In the genomic region with DNA sequence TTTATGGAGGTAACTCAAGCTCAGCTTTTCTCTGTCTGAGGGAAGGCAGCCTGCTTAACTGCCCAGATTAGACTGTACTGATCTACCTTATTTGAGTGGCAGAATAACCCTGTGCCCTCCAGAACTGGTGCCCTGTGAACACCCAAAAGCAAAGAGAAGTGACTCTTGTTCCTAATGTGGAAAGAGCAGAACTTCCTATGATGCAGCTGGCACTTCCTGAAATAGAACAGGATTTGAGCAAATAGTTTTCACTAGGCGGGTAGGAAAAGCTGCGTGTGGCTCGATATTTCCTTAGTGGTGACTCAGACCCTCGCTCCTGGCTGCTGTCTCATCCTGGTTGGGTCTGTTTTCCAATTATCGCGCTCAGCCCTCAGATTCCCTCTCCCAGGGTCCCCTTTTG, we compare ENCODE assay signal across 8 cellular contexts.
DNase-seq lines count a peak whose midpoint lies in the region; ATAC-seq and TF ChIP-seq lines count a peak whose summit lies in the region.

No MANE protein-coding gene starts in this region.

- no peaks in the 10 kb centered on the region for H4K20me1 ChIP-seq in BLaER1

- TF ChIP-seq CTCF in fibroblast of pulmonary artery (IDR thresholded peaks at IDR 0.05; ENCODE audit: low read length, missing control alignments) (no peak), transverse colon (IDR thresholded peaks at IDR 0.05) (no peak)

- in situ Hi-C loops in transverse colon (cut with MboI; ENCODE audit: low pct_ligation_motif_present in 1 of 4, low pct_unique_long_range_greater_than_20kb in 1 of 4, low sequenced_read_pairs in 3 of 4) = loop anchor here in 1 of 4 donors (25.0 kb wide), 1 partner anchor 161 kb away; no protein-coding TSS in a partner anchor

- H3K4me1 ChIP-seq in BLaER1 (no peaks in the 10 kb centered on the region), trophoblast cell (ENCODE audit: control insufficient read depth in 1 of 2, insufficient read depth in 2 of 2, low read length in 2 of 2) (peaks cover 5 to 8% of the 10 kb centered on the region in 2 experiments), transverse colon (peaks cover 5 to 34% (median 11%) of the 10 kb centered on the region in 4 donors)

- H3K18ac ChIP-seq in trophoblast cell (ENCODE audit: low read length) = no peak overlapping the region

- H2BK5ac ChIP-seq in trophoblast cell (ENCODE audit: low read depth, low read length, poor library complexity) = no peak overlapping the region

- H2AK5ac ChIP-seq in trophoblast cell (ENCODE audit: low read length) = no peak overlapping the region

- H4K12ac ChIP-seq in trophoblast cell (ENCODE audit: low read depth, low read length) = no peak overlapping the region

- H3K27me3 ChIP-seq in BLaER1 (no peaks in the 10 kb centered on the region), trophoblast cell (ENCODE audit: insufficient read depth, low read length) (no peaks in the 10 kb centered on the region), transverse colon (no peaks in the 10 kb centered on the region)

- no peak overlapping the region for H3K14ac ChIP-seq in trophoblast cell (ENCODE audit: low read length)

- H4K8ac ChIP-seq in trophoblast cell (ENCODE audit: low read depth, low read length) = no peak overlapping the region

- no peak overlapping the region for H2AFZ ChIP-seq in trophoblast cell (ENCODE audit: insufficient read depth, low read length, poor library complexity)

- TF ChIP-seq EP300 in transverse colon (IDR thresholded peaks at IDR 0.05; ENCODE audit: low read depth) = no peak

- POLR2A ChIA-PET in naive thymus-derived CD8-positive, alpha-beta T cell (lab: Charles Lee) = no interaction called here

- H3K9me3 Mint-ChIP-seq in naive thymus-derived CD8-positive, alpha-beta T cell = no peaks in the 10 kb centered on the region

- no peak overlapping the region for H4K91ac ChIP-seq in trophoblast cell (ENCODE audit: low read depth, low read length)

- no peak for ATAC-seq in GM21526 (IDR thresholded peaks at IDR 0.05; ENCODE audit: low FRiP score, unreplicated experiment)
- ATAC-seq in naive thymus-derived CD8-positive, alpha-beta T cell = no peak

- peak overlapping the region; percentile 21; the same call in 1 of the 2 replicates for H3K4me2 ChIP-seq in BLaER1
- H3K4me2 ChIP-seq in trophoblast cell (ENCODE audit: low read length) = no peak overlapping the region

- WGBS in trophoblast cell (ENCODE audit: extremely low coverage, insufficient coverage, insufficient read length) = no CpG with 5 or more reads among the region's 6 CpGs
- WGBS in transverse colon (ENCODE audit: low coverage in 1 of 2), 2 donors = 48 to 70% methylated on average over 3 to 6 of the region's 6 CpGs

- H3K79me2 ChIP-seq in trophoblast cell (ENCODE audit: control insufficient read depth, insufficient read depth, low read length, poor library complexity) = no peaks in the 10 kb centered on the region

- no peak overlapping the region for H3K27ac Mint-ChIP-seq in naive thymus-derived CD8-positive, alpha-beta T cell

- no peaks in the 10 kb centered on the region for H3K79me1 ChIP-seq in trophoblast cell (ENCODE audit: low read length)

- H3K9ac ChIP-seq in BLaER1 = no peak overlapping the region
- no peak overlapping the region for H3K9ac ChIP-seq in trophoblast cell (ENCODE audit: low read length)

- no peak overlapping the region for H2BK12ac ChIP-seq in trophoblast cell (ENCODE audit: low read length)

- H3K23ac ChIP-seq in trophoblast cell (ENCODE audit: low read length) = no peak overlapping the region

- H3K27ac ChIP-seq in BLaER1 (no peak overlapping the region), trophoblast cell (ENCODE audit: low read depth, low read length) (no peak overlapping the region), transverse colon (peak overlapping the region in 2 of 4 donors; percentile 16 to 59)

- no peak overlapping the region for H3K4me3 ChIP-seq in BLaER1
- H3K4me3 ChIP-seq in fibroblast of pulmonary artery (replicated peaks; ENCODE audit: low read depth, low read length) = no peak overlapping the region
- H3K4me3 ChIP-seq in trophoblast cell (ENCODE audit: low read depth, low read length) = no peak overlapping the region
- H3K4me3 ChIP-seq in transverse colon = no peak overlapping the region

- H3K36me3 ChIP-seq in BLaER1 (no peaks in the 10 kb centered on the region), trophoblast cell (ENCODE audit: control insufficient read depth in 1 of 2, insufficient read depth in 2 of 2, low read length in 2 of 2) (no peaks in the 10 kb centered on the region), transverse colon (no peaks in the 10 kb centered on the region)

- H3K4me1 Mint-ChIP-seq in naive thymus-derived CD8-positive, alpha-beta T cell = peaks cover 0 to 2% (median 0%) of the 10 kb centered on the region in 4 donors

- intact Hi-C loops in transverse colon (cut with DNase I; ENCODE audit: low total_unique reads) = no loop called here

- no peak for TF ChIP-seq POLR2A in transverse colon (IDR thresholded peaks at IDR 0.05)

- H3K4me3 Mint-ChIP-seq in naive thymus-derived CD8-positive, alpha-beta T cell = no peak overlapping the region

- peak; percentile 89 for DNase-seq in RKO (ENCODE audit: low spot score)
- peak; percentile 85 for DNase-seq in fibroblast of pulmonary artery (ENCODE audit: low read depth)
- peak; percentile 87 to 93 for DNase-seq in trophoblast cell
- no peak for DNase-seq in transverse colon
- DNase-seq in OCI-M2 (lab: John Stamatoyannopoulos, UW; ENCODE audit: unreplicated experiment) = no peak
- DNase-seq in naive thymus-derived CD8-positive, alpha-beta T cell = no peak

- H3K36me3 Mint-ChIP-seq in naive thymus-derived CD8-positive, alpha-beta T cell = no peaks in the 10 kb centered on the region

- H3K27me3 Mint-ChIP-seq in naive thymus-derived CD8-positive, alpha-beta T cell = peaks cover 3 to 26% (median 5%) of the 10 kb centered on the region in 5 donors

- H2BK120ac ChIP-seq in trophoblast cell (ENCODE audit: insufficient read depth, low read length, poor library complexity) = no peak overlapping the region

- no peak overlapping the region for H3K4ac ChIP-seq in trophoblast cell (ENCODE audit: low read depth, low read length)

- H3K9me3 ChIP-seq in BLaER1 = no peaks in the 10 kb centered on the region
- no peaks in the 10 kb centered on the region for H3K9me3 ChIP-seq in trophoblast cell (ENCODE audit: insufficient read depth, low read depth, low read length)
- no peaks in the 10 kb centered on the region for H3K9me3 ChIP-seq in transverse colon

Comparison
In these comparisons a context has a peak if more than half of its experiments do, and no peak if none do; other contexts are left out.
1. DNase-seq: peak in RKO (single experiment), fibroblast of pulmonary artery (single experiment) and trophoblast cell (2 of 2); none in transverse colon (single experiment), OCI-M2 (single experiment) and naive thymus-derived CD8-positive, alpha-beta T cell (0 of 10).